ENCODE assay signal across 8 cellular contexts in genomic region chr21:31731802-31732537, GRCh38. TPM values are rescaled to one million over a fixed set of nuclear protein-coding genes. Genes with fewer than 3 reads are reported as not detected.
DNase-seq lines count a peak whose midpoint lies in the region; ATAC-seq and TF ChIP-seq lines count a peak whose summit lies in the region.

Gene SCAF4, minus strand, starts transcription at chr21:31732118. Its CDS starts 426 bp downstream, at chr21:31731692.

- peak within 1 kb of the TSS; percentile 100 for H3K4me2 ChIP-seq in DOHH2 (ENCODE audit: low read length)

- H3K27ac ChIP-seq in DOHH2 (ENCODE audit: low read depth, low read length) = peak within 1 kb of the TSS; percentile 97
- peak within 1 kb of the TSS; percentile 90 to 99 (median 98) for H3K27ac ChIP-seq in Peyer's patch
- H3K27ac ChIP-seq in naive thymus-derived CD4-positive, alpha-beta T cell (ENCODE audit: low read depth, low read length) = peak within 1 kb of the TSS; percentile 95

- peak; percentile 73 for ATAC-seq in GM21786 (IDR thresholded peaks at IDR 0.05; ENCODE audit: unreplicated experiment)
- peak; percentile 95 for ATAC-seq in naive thymus-derived CD4-positive, alpha-beta T cell
- peak; percentile 91 for ATAC-seq in stimulated activated memory B cell treated with anti-CD40 and anti-IgM and Interleukin-4, amounts not matched to agents 10 μg/mL and 1 μg/mL and 100 μg/mL, for 72 hours

- peaks cover 0 to 1% (median 0%) of the 10 kb centered on the region in 5 donors for H3K27me3 Mint-ChIP-seq in naive thymus-derived CD4-positive, alpha-beta T cell
- no peaks in the 10 kb centered on the region for H3K27me3 Mint-ChIP-seq in stimulated activated memory B cell treated with anti-CD40 and anti-IgM and Interleukin-4, amounts not matched to agents 10 μg/mL and 1 μg/mL and 100 μg/mL, for 72 hours

- no peaks in the 10 kb centered on the region for H3K9me3 Mint-ChIP-seq in naive thymus-derived CD4-positive, alpha-beta T cell
- no peaks in the 10 kb centered on the region for H3K9me3 Mint-ChIP-seq in stimulated activated memory B cell treated with anti-CD40 and anti-IgM and Interleukin-4, amounts not matched to agents 10 μg/mL and 1 μg/mL and 100 μg/mL, for 72 hours

- peaks cover 49% of the 10 kb centered on the region for H3K36me3 ChIP-seq in DOHH2 (ENCODE audit: control insufficient read depth, low read length)
- H3K36me3 ChIP-seq in Peyer's patch = no peaks in the 10 kb centered on the region
- peaks cover 0 to 4% (median 0%) of the 10 kb centered on the region in 3 experiments for H3K36me3 ChIP-seq in naive thymus-derived CD4-positive, alpha-beta T cell (ENCODE audit: control insufficient read depth in 2 of 3, insufficient read depth in 3 of 3, low read length in 3 of 3)

- no peaks in the 10 kb centered on the region for H3K36me3 Mint-ChIP-seq in naive thymus-derived CD4-positive, alpha-beta T cell
- no peaks in the 10 kb centered on the region for H3K36me3 Mint-ChIP-seq in stimulated activated memory B cell treated with anti-CD40 and anti-IgM and Interleukin-4, amounts not matched to agents 10 μg/mL and 1 μg/mL and 100 μg/mL, for 72 hours

- TF ChIP-seq CTCF in DOHH2 (IDR thresholded peaks at IDR 0.05; ENCODE audit: low read depth, low read length, poor library complexity, severe bottlenecking) = no peak
- no peak for TF ChIP-seq CTCF in Peyer's patch (IDR thresholded peaks at IDR 0.05)

- H3K27me3 ChIP-seq in DOHH2 (ENCODE audit: control insufficient read depth, low read length) (no peaks in the 10 kb centered on the region), Peyer's patch (no peaks in the 10 kb centered on the region)
- H3K27me3 ChIP-seq in naive thymus-derived CD4-positive, alpha-beta T cell (ENCODE audit: control insufficient read depth in 2 of 2, insufficient read depth in 2 of 2, low read length in 2 of 2) = no peaks in the 10 kb centered on the region

- peaks cover 81% of the 10 kb centered on the region for H3K79me2 ChIP-seq in DOHH2 (ENCODE audit: control insufficient read depth, low read length)

- CTCF ChIA-PET in naive thymus-derived CD4-positive, alpha-beta T cell (lab: Charles Lee) = no interaction called here

- H3K4me3 Mint-ChIP-seq in naive thymus-derived CD4-positive, alpha-beta T cell = peak within 1 kb of the TSS in 6 of 10 donors; percentile 67 to 94 (median 90)
- H3K4me3 Mint-ChIP-seq in stimulated activated memory B cell treated with anti-CD40 and anti-IgM and Interleukin-4, amounts not matched to agents 10 μg/mL and 1 μg/mL and 100 μg/mL, for 72 hours = peak within 1 kb of the TSS; percentile 83

- H3K9me2 ChIP-seq in DOHH2 (replicated peaks; ENCODE audit: control insufficient read depth, low read length) = no peaks in the 10 kb centered on the region

- H3K4me1 ChIP-seq in DOHH2 (ENCODE audit: control insufficient read depth, low read length) (peaks cover 77% of the 10 kb centered on the region), Peyer's patch (peaks cover 0 to 46% (median 12%) of the 10 kb centered on the region in 4 donors)
- H3K4me1 ChIP-seq in naive thymus-derived CD4-positive, alpha-beta T cell (ENCODE audit: control insufficient read depth in 2 of 2, insufficient read depth in 2 of 2, low read length in 2 of 2) = peaks cover 24 to 39% of the 10 kb centered on the region in 2 donors

- intact Hi-C loops in naive thymus-derived CD4-positive, alpha-beta T cell (cut with micrococcal nuclease) = loop anchor here (1.0 to 5.0 kb wide), 16 partner anchors 17 to 1041 kb away; partner anchors contain the start of genes MIS18A (in 2 of the 2), SOD1 (in 2 of the 2), URB1 (in 2 of the 2) and CFAP298 (in 1 of the 2)

- H3F3A ChIP-seq in DOHH2 (ENCODE audit: control insufficient read depth, insufficient read depth) = peaks cover 22% of the 10 kb centered on the region

- POLR2A ChIA-PET in naive thymus-derived CD4-positive, alpha-beta T cell (lab: Charles Lee) = interaction anchor here (0.6 to 1.1 kb wide), 4 partner anchors 41 to 1046 kb away, joined by 3 to 5 read pairs (median 3); no protein-coding TSS in a partner anchor

- H4K20me1 ChIP-seq in DOHH2 (ENCODE audit: control insufficient read depth, insufficient read depth, low read depth, low read length) = peaks cover 38% of the 10 kb centered on the region

- H3K4me1 Mint-ChIP-seq in naive thymus-derived CD4-positive, alpha-beta T cell = peaks cover 13 to 19% (median 15%) of the 10 kb centered on the region in 7 donors
- H3K4me1 Mint-ChIP-seq in stimulated activated memory B cell treated with anti-CD40 and anti-IgM and Interleukin-4, amounts not matched to agents 10 μg/mL and 1 μg/mL and 100 μg/mL, for 72 hours = peaks cover 7% of the 10 kb centered on the region

- peak; percentile 81 to 93 for TF ChIP-seq POLR2A in Peyer's patch (IDR thresholded peaks at IDR 0.05)

- H3K9me3 ChIP-seq in DOHH2 (ENCODE audit: control insufficient read depth, insufficient read depth, low read length) = no peaks in the 10 kb centered on the region
- no peaks in the 10 kb centered on the region for H3K9me3 ChIP-seq in Peyer's patch
- H3K9me3 ChIP-seq in naive thymus-derived CD4-positive, alpha-beta T cell (ENCODE audit: control insufficient read depth in 2 of 3, low read length in 3 of 3) = no peaks in the 10 kb centered on the region

- peak within 1 kb of the TSS; percentile 32 to 96 (median 83) for H3K27ac Mint-ChIP-seq in naive thymus-derived CD4-positive, alpha-beta T cell
- H3K27ac Mint-ChIP-seq in stimulated activated memory B cell treated with anti-CD40 and anti-IgM and Interleukin-4, amounts not matched to agents 10 μg/mL and 1 μg/mL and 100 μg/mL, for 72 hours = no peak within 1 kb of the TSS

- H3K4me3 ChIP-seq in DOHH2 (ENCODE audit: low read length) (peak within 1 kb of the TSS; percentile 90), Peyer's patch (peak within 1 kb of the TSS; percentile 71 to 100 (median 96))
- peak within 1 kb of the TSS; percentile 80 for H3K4me3 ChIP-seq in naive thymus-derived CD4-positive, alpha-beta T cell (ENCODE audit: low read length)

- DNase-seq in KG1 (lab: John Stamatoyannopoulos, UW) (peak; percentile 46), Peyer's patch (peak; percentile 84 to 96 (median 95)), fibroblast of gingiva (ENCODE audit: low read depth) (peak; percentile 92)
- DNase-seq in activated T-helper 1 cell treated with anti-CD3 and anti-CD28 coated beads, Interleukin-2, amount 50 U/mL, for 16 hours (ENCODE audit: low read depth in 1 of 2, low spot score in 1 of 2) = peak; percentile 60 to 76
- peak; percentile 64 to 86 (median 72) for DNase-seq in naive thymus-derived CD4-positive, alpha-beta T cell

RNA-seq across cellular contexts. Expression of gene SCAF4, which starts in this region (rescaled TPM):
- 10 to 100 TPM; 26.4 to 33.1 (median 30.2) TPM for total RNA-seq in Peyer's patch
- 10 to 100 TPM; 54.8 to 69.7 (median 64.7) TPM for total RNA-seq in naive thymus-derived CD4-positive, alpha-beta T cell
- 10 to 100 TPM; 20.4 to 44.5 TPM for polyA plus RNA-seq in naive thymus-derived CD4-positive, alpha-beta T cell

Comparison
In these comparisons a context has a peak if more than half of its experiments do, and no peak if none do; other contexts are left out.
1. Peak in every context shown above with its lines: DNase-seq, ATAC-seq, H3K4me3 ChIP-seq and H3K27ac ChIP-seq.